ENCODE assay signal across 15 cellular contexts in the genomic region with DNA sequence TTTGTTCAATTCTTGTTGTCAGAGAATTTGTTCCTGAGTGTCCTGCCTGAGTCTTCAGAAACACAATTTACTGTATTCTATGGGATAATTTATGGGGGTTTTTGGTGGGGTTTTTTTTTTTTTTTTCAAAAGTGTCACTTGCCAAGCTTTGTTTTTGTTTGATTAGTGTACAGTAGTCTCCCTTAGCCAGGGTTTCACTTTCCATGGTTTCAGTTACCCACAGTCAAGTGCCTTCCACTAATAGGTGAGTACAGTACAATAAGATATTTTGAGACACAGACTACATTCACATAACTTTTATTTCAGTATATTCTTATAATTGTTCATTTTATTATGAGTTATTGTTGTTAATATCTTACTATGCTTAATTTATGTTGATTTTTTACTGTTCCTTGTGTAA. TPM values are rescaled to one million over a fixed set of nuclear protein-coding genes. Genes with fewer than 3 reads are reported as not detected.
DNase-seq lines count a peak whose midpoint lies in the region; ATAC-seq, FAIRE-seq and TF ChIP-seq lines count a peak whose summit lies in the region.
"Had no signal": no experiment of that assay in that cellular context is flagged by ENCODE, and none has a peak within 500 bp of the region (broad histone marks: within the 10 kb centered on the region; RNA-seq: fewer than 3 reads in every experiment).

No MANE protein-coding gene starts in this region.

- TF ChIP-seq CTCF in natural killer cell (IDR thresholded peaks at IDR 0.05) (no peak), GM12878 (IDR thresholded peaks at IDR 0.05 in 2 of 3, conservative IDR thresholded peaks at IDR 0.05 in 1 of 3; ENCODE audit: control insufficient read depth in 2 of 3, extremely low read depth in 1 of 3, insufficient read depth in 1 of 3, low read depth in 3 of 3, low read length in 3 of 3) (no peak), CD14-positive monocyte (IDR thresholded peaks at IDR 0.05) (no peak)

- no peak overlapping the region for H3K9ac ChIP-seq in GM12878 (ENCODE audit: control insufficient read depth, insufficient read depth, low read length)
- H3K9ac ChIP-seq: BLaER1 had no signal

- no peaks in the 10 kb centered on the region for H3K9me3 ChIP-seq in GM12878 (replicated peaks; ENCODE audit: control insufficient read depth, insufficient read depth, low read length)
- H3K9me3 ChIP-seq: BLaER1 had no signal

- no peaks in the 10 kb centered on the region for H3K9me3 Mint-ChIP-seq in natural killer cell treated with Interleukin-12 subunit alpha and Interleukin-12 subunit beta and Interleukin-15 and Interleukin-18, amount 100 ng/mL, for 72 hours
- H3K9me3 Mint-ChIP-seq in natural killer cell, result no peaks in the 10 kb centered on the region
- peaks cover 0 to 5% (median 0%) of the 10 kb centered on the region in 7 donors for H3K9me3 Mint-ChIP-seq in CD14-positive monocyte
- H3K9me3 Mint-ChIP-seq: IgD-negative memory B cell had no signal

- ATAC-seq in natural killer cell treated with Interleukin-12 subunit alpha and Interleukin-12 subunit beta and Interleukin-15 and Interleukin-18, amount 100 ng/mL, for 72 hours, result peak in 1 of 2 donors; percentile 80
- ATAC-seq in natural killer cell, result no peak
- 0 out of 3 replicates have a peak, but pooled peaks have one; percentile 18 for ATAC-seq in GM12878
- ATAC-seq: GM23338 had no signal

- no peak overlapping the region for H3K4me2 ChIP-seq in GM12878 (ENCODE audit: control insufficient read depth, insufficient read depth)
- H3K4me2 ChIP-seq: BLaER1, GM23338 had no signal

- TF ChIP-seq RAD21 in GM12878 (IDR thresholded peaks at IDR 0.05; ENCODE audit: insufficient read depth, low read depth, low read length), result no peak

- no peaks in the 10 kb centered on the region for H4K20me1 ChIP-seq in GM12878 (ENCODE audit: control insufficient read depth, insufficient read depth)
- H4K20me1 ChIP-seq: BLaER1 had no signal

- TF ChIP-seq POLR2A in GM12878 (IDR thresholded peaks at IDR 0.05; ENCODE audit: low read depth, low read length), result no peak

- H3K27ac Mint-ChIP-seq in natural killer cell treated with Interleukin-12 subunit alpha and Interleukin-12 subunit beta and Interleukin-15 and Interleukin-18, amount 100 ng/mL, for 72 hours, result peak overlapping the region; percentile 40 to 75
- H3K27ac Mint-ChIP-seq in natural killer cell (no peak overlapping the region), CD14-positive monocyte (no peak overlapping the region)
- H3K27ac Mint-ChIP-seq: CD4-positive, CD25-positive, alpha-beta regulatory T cell; GM23338; IgD-negative memory B cell had no signal

- no peak for FAIRE-seq in GM12878 (lab: Jason Lieb, UNC)

- no TSS peak for BruUV-seq in GM12878 (replicated peaks; lab: Mats Ljungman, UMichigan)

- CTCF ChIA-PET in GM12878 (lab: Yijun Ruan, JAX), result interaction anchor here (0.7 to 0.8 kb wide), 2 partner anchors 26 to 388 kb away, joined by 3 read pairs; no protein-coding TSS in a partner anchor

- peak; percentile 1 for DNase-seq in NCI-H2029 (lab: John Stamatoyannopoulos, UW)
- DNase-seq in NCI-H2029 treated with DMSO at 0.1 percent for 48 hours (lab: John Stamatoyannopoulos, UW), result no peak
- no peak for DNase-seq in natural killer cell treated with Interleukin-12 subunit alpha and Interleukin-12 subunit beta and Interleukin-15 and Interleukin-18, amount 100 ng/mL, for 72 hours (ENCODE audit: low spot score)
- no peak for DNase-seq in natural killer cell
- no peak for DNase-seq in GM12878 (ENCODE audit: low read depth, low spot score)
- no peak for DNase-seq in CD14-positive monocyte (ENCODE audit: low spot score)
- DNase-seq in pons (ENCODE audit: low spot score), result no peak
- DNase-seq: 8988T; AML-193; CD4-positive, CD25-positive, alpha-beta regulatory T cell; DMS79; H7 had no signal

- peaks cover 20 to 23% of the 10 kb centered on the region in 2 donors for H3K4me1 Mint-ChIP-seq in natural killer cell treated with Interleukin-12 subunit alpha and Interleukin-12 subunit beta and Interleukin-15 and Interleukin-18, amount 100 ng/mL, for 72 hours (ENCODE audit: low read depth in 2 of 2)
- H3K4me1 Mint-ChIP-seq in natural killer cell, result no peaks in the 10 kb centered on the region
- H3K4me1 Mint-ChIP-seq in CD14-positive monocyte, result peaks cover 9% of the 10 kb centered on the region
- H3K4me1 Mint-ChIP-seq: CD4-positive, CD25-positive, alpha-beta regulatory T cell; GM23338; IgD-negative memory B cell had no signal

- H3K36me3 Mint-ChIP-seq in natural killer cell treated with Interleukin-12 subunit alpha and Interleukin-12 subunit beta and Interleukin-15 and Interleukin-18, amount 100 ng/mL, for 72 hours, result no peaks in the 10 kb centered on the region
- H3K36me3 Mint-ChIP-seq in natural killer cell, result no peaks in the 10 kb centered on the region
- H3K36me3 Mint-ChIP-seq in CD14-positive monocyte, result no peaks in the 10 kb centered on the region
- H3K36me3 Mint-ChIP-seq: CD4-positive, CD25-positive, alpha-beta regulatory T cell; IgD-negative memory B cell had no signal

- intact Hi-C loops in natural killer cell (cut with micrococcal nuclease), result no loop called here
- intact Hi-C loops in GM12878 (cut with micrococcal nuclease; ENCODE audit: unreplicated experiment), result no loop called here
- intact Hi-C loops in CD14-positive monocyte (cut with micrococcal nuclease), result no loop called here

- no peak overlapping the region for H2AFZ ChIP-seq in GM12878 (ENCODE audit: control insufficient read depth, low read depth, low read length)
- H2AFZ ChIP-seq: GM23338 had no signal

- in situ Hi-C loops in GM12878 (cut with MboI), result no loop called here

- H3K27me3 Mint-ChIP-seq in natural killer cell treated with Interleukin-12 subunit alpha and Interleukin-12 subunit beta and Interleukin-15 and Interleukin-18, amount 100 ng/mL, for 72 hours, result no peaks in the 10 kb centered on the region
- H3K27me3 Mint-ChIP-seq in natural killer cell (ENCODE audit: low read depth in 2 of 2), result no peaks in the 10 kb centered on the region
- H3K27me3 Mint-ChIP-seq in CD14-positive monocyte (ENCODE audit: low read depth in 3 of 3), result peaks cover 0 to 2% (median 1%) of the 10 kb centered on the region in 3 donors
- H3K27me3 Mint-ChIP-seq: IgD-negative memory B cell had no signal

- TF ChIP-seq EP300 in GM12878 (IDR thresholded peaks at IDR 0.05; ENCODE audit: borderline replicate concordance in 1 of 2, control insufficient read depth in 1 of 2, low read depth in 2 of 2, low read length in 2 of 2), result no peak

- H3K27me3 ChIP-seq in GM12878 (replicated peaks in 1 of 2; ENCODE audit: control insufficient read depth in 2 of 2, insufficient read depth in 2 of 2, low read length in 1 of 2), result no peaks in the 10 kb centered on the region; a peak in 1 of 4 replicates
- H3K27me3 ChIP-seq: BLaER1 had no signal

- H3K27ac ChIP-seq in GM12878 (ENCODE audit: control insufficient read depth, insufficient read depth), result no peak overlapping the region
- H3K27ac ChIP-seq: BLaER1 had no signal

- POLR2A ChIA-PET in GM12878 (lab: Charles Lee), result interaction anchor here (0.6 kb wide), 1 partner anchor 236 kb away, joined by 3 read pairs; no protein-coding TSS in a partner anchor

- H3K79me2 ChIP-seq in GM12878 (ENCODE audit: control insufficient read depth, insufficient read depth, low read length), result no peaks in the 10 kb centered on the region

- H3K36me3 ChIP-seq in GM12878 (ENCODE audit: control insufficient read depth in 2 of 2, insufficient read depth in 2 of 2, low read length in 1 of 2), result no peaks in the 10 kb centered on the region
- H3K36me3 ChIP-seq: BLaER1 had no signal

- H3K4me3 ChIP-seq in GM12878, result no peak overlapping the region
- H3K4me3 ChIP-seq: BLaER1, GM23338 had no signal

- H3K4me3 Mint-ChIP-seq in natural killer cell treated with Interleukin-12 subunit alpha and Interleukin-12 subunit beta and Interleukin-15 and Interleukin-18, amount 100 ng/mL, for 72 hours, result no peak overlapping the region
- no peak overlapping the region for H3K4me3 Mint-ChIP-seq in natural killer cell
- no peak overlapping the region for H3K4me3 Mint-ChIP-seq in CD14-positive monocyte
- H3K4me3 Mint-ChIP-seq: CD4-positive, CD25-positive, alpha-beta regulatory T cell; GM23338; IgD-negative memory B cell had no signal

- RAD21 ChIA-PET in GM12878 (lab: Charles Lee; ENCODE audit: unreplicated experiment), result no interaction called here

- H3K4me1 ChIP-seq in GM12878 (ENCODE audit: control insufficient read depth, insufficient read depth, low read length), result no peaks in the 10 kb centered on the region
- H3K4me1 ChIP-seq: BLaER1 had no signal

- SMC1A ChIA-PET in GM12878 (lab: Charles Lee; ENCODE audit: uncharacterized antibody, unreplicated experiment), result no interaction called here

RNA-seq across cellular contexts. Expression of a gene that starts 25.0 kb away (rescaled TPM):
- total RNA-seq in natural killer cell treated with Interleukin-12 subunit alpha and Interleukin-12 subunit beta and Interleukin-15 and Interleukin-18, amount 100 ng/mL, for 72 hours, result 10 to 100 TPM; 19.4 to 25.2 TPM
- total RNA-seq in natural killer cell (10 to 100 TPM; 26.7 to 36.6 (median 34.9) TPM), GM12878 (2014; rRNA removed) (6.2 and 7.3 TPM in 2 replicates), GM12878 (2014; rRNA removed; fragmentation: Illumina TruSeq; extraction: Trizol) (4.1 and 4.4 TPM in 2 replicates), GM12878 (2021) (4.5 and 5.1 TPM in 2 replicates)
- total RNA-seq in GM12878 (2013; cell fraction: nucleolus; rRNA removed), result 38.7 and 44.0 TPM in 2 replicates
- polyA plus RNA-seq in GM12878 (2011; ENCODE audit: low read depth), result 5.6 TPM
- polyA plus RNA-seq in GM12878 (2011; rRNA removed) (4.8 and 9.4 TPM in 2 replicates), GM12878 (2014; fragmentation: Illumina TruSeq; extraction: Trizol) (2.4 and 3.4 TPM in 2 replicates), GM12878 (2014; fragmentation: Nextera tagmentation; extraction: Ambion mirVana) (1 to 10 TPM; 1.7 to 2.7 TPM), GM12878 (2014; rRNA removed) (6.1 and 7.0 TPM in 2 replicates), GM12878 (2016; fragmentation: Nextera tagmentation; extraction: Ambion mirVana) (1 to 10 TPM; 4.4 to 6.8 TPM), CD14-positive monocyte (1 to 10 TPM; 8.4 to 9.9 TPM)
- polyA plus RNA-seq in GM12878 (2011; cell fraction: cytosol; rRNA removed), result 2.3 and 2.4 TPM in 2 replicates
- polyA plus RNA-seq in GM12878 (2011; cell fraction: nucleus; rRNA removed), result 7.8 and 8.2 TPM in 2 replicates
- 8.4 and 9.9 TPM in 2 replicates for polyA plus RNA-seq in GM12878 (2012)
- polyA minus RNA-seq in GM12878 (2011; rRNA and poly(A)+ RNA removed), result 2.1 and 2.9 TPM in 2 replicates
- polyA minus RNA-seq in GM12878 (2011; cell fraction: cytosol; rRNA and poly(A)+ RNA removed), result 1.2 and 2.3 TPM in 2 replicates
- polyA minus RNA-seq in GM12878 (2011; cell fraction: nucleus; rRNA and poly(A)+ RNA removed), result 7.3 and 12.2 TPM in 2 replicates

RNA-seq across cellular contexts. Expression of a gene that starts 36.9 kb away (rescaled TPM):
- total RNA-seq in natural killer cell treated with Interleukin-12 subunit alpha and Interleukin-12 subunit beta and Interleukin-15 and Interleukin-18, amount 100 ng/mL, for 72 hours, result 10 to 100 TPM; 28.7 to 79.7 TPM
- total RNA-seq in natural killer cell, result 10 to 100 TPM; 94.6 to 98.0 (median 97.0) TPM
- 1.1 and 1.4 TPM in 2 replicates for total RNA-seq in GM12878 (2013; cell fraction: nucleolus; rRNA removed)
- 0.23 and 0.27 TPM in 2 replicates for total RNA-seq in GM12878 (2014; rRNA removed)
- total RNA-seq in GM12878 (2014; rRNA removed; fragmentation: Illumina TruSeq; extraction: Trizol), result 0.32 and 0.36 TPM in 2 replicates
- total RNA-seq in GM12878 (2021), result 0.46 and 0.82 TPM in 2 replicates
- 3.0 TPM for polyA plus RNA-seq in GM12878 (2011; ENCODE audit: low read depth)
- 1.0 and 1.1 TPM in 2 replicates for polyA plus RNA-seq in GM12878 (2011; rRNA removed)
- 0.48 and 0.87 TPM in 2 replicates for polyA plus RNA-seq in GM12878 (2011; cell fraction: cytosol; rRNA removed)
- 0.63 and 0.79 TPM in 2 replicates for polyA plus RNA-seq in GM12878 (2011; cell fraction: nucleus; rRNA removed)
- 2.8 and 4.7 TPM in 2 replicates for polyA plus RNA-seq in GM12878 (2012)
- polyA plus RNA-seq in GM12878 (2014; fragmentation: Illumina TruSeq; extraction: Trizol), result 0.40 and 0.51 TPM in 2 replicates
- under 1 TPM in 1 of 2 experiments, not detected in 1; 0.18 TPM for polyA plus RNA-seq in GM12878 (2014; fragmentation: Nextera tagmentation; extraction: Ambion mirVana)
- 0.22 and 0.28 TPM in 2 replicates for polyA plus RNA-seq in GM12878 (2014; rRNA removed)
- polyA plus RNA-seq in GM12878 (2016; fragmentation: Nextera tagmentation; extraction: Ambion mirVana), result not detected
- polyA minus RNA-seq in GM12878 (2011; rRNA and poly(A)+ RNA removed), result 0.82 and 1.0 TPM in 2 replicates
- polyA minus RNA-seq in GM12878 (2011; cell fraction: cytosol; rRNA and poly(A)+ RNA removed), result 0.42 TPM in 1 of 2 replicates, not detected in the other
- 0.48 and 0.86 TPM in 2 replicates for polyA minus RNA-seq in GM12878 (2011; cell fraction: nucleus; rRNA and poly(A)+ RNA removed)
- polyA plus RNA-seq in CD14-positive monocyte, result 10 to 100 TPM; 18.6 to 64.0 TPM

Comparison
In these comparisons a context has a peak if more than half of its experiments do, and no peak if none do; other contexts are left out.
1. H3K27ac Mint-ChIP-seq: peak in natural killer cell treated with Interleukin-12 subunit alpha and Interleukin-12 subunit beta and Interleukin-15 and Interleukin-18, amount 100 ng/mL, for 72 hours (2 of 2); none in natural killer cell (0 of 2) and CD14-positive monocyte (0 of 7).
2. RNA of a gene that starts 36.9 kb away (total RNA-seq): 94.6 to 98.0 TPM in natural killer cell and 28.7 to 79.7 TPM in natural killer cell treated with Interleukin-12 subunit alpha and Interleukin-12 subunit beta and Interleukin-15 and Interleukin-18, amount 100 ng/mL, for 72 hours; 0.23 to 1.4 TPM in GM12878; every median in the first group is over 10 times any median in the second.